In the genomic region with DNA sequence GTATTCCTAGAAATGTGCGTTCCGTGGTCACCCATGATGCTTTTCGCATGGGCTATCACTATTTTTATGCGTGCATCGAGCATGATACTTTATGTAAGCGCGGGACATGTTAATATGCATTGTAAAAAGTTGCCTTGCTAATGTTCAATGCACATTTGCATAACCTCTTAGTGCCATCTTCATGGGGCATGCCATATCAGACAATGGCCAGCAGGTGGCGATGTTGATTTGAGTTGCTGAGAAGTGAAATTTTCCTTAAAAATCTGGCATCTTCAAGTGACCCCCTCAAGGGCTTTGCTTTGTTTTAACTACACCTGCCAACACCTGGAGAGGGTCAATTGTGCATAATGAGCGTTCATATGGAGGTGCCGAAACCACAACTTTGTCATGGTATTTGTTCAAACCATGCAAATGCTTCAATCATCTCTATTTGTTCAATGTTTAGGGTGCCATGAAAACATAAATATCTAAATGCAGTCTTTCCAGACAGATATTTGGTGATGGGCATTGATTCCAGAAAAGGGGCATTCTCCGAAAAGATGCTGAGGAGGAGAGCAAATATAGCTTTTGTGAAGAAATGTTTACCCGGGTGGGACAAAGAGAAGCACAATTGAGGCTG, we compare ENCODE assay signal across 8 cellular contexts.
A peak's percentile ranks its signal among the peaks of the same experiment; 100 is the strongest.
DNase-seq lines count a peak whose midpoint lies in the region; ATAC-seq and TF ChIP-seq lines count a peak whose summit lies in the region.

No MANE protein-coding gene starts in this region.

- H3K27me3 ChIP-seq in HAP-1 (ENCODE audit: low read depth) (no peaks in the 10 kb centered on the region), prostate gland (replicated peaks; ENCODE audit: insufficient read depth) (no peaks in the 10 kb centered on the region)

- H3K36me3 ChIP-seq in HAP-1 (replicated peaks) (no peaks in the 10 kb centered on the region), prostate gland (no peaks in the 10 kb centered on the region)

- H3K27ac ChIP-seq in prostate gland, result no peak overlapping the region

- H3K36me3 Mint-ChIP-seq in activated naive CD4-positive, alpha-beta T cell treated with anti-CD3 and anti-CD28 coated beads, Interleukin-2, amount 10 ng/mL, durations not matched to agents 7 days and 5 days, result no peaks in the 10 kb centered on the region

- no peaks in the 10 kb centered on the region for H3K9me3 ChIP-seq in HAP-1
- no peaks in the 10 kb centered on the region for H3K9me3 ChIP-seq in prostate gland

- H3K4me3 Mint-ChIP-seq in activated naive CD4-positive, alpha-beta T cell treated with anti-CD3 and anti-CD28 coated beads, Interleukin-2, amount 10 ng/mL, durations not matched to agents 7 days and 5 days, result no peak overlapping the region

- H3K4me1 Mint-ChIP-seq in activated naive CD4-positive, alpha-beta T cell treated with anti-CD3 and anti-CD28 coated beads, Interleukin-2, amount 10 ng/mL, durations not matched to agents 7 days and 5 days, result no peaks in the 10 kb centered on the region

- CTCF ChIA-PET in activated naive CD4-positive, alpha-beta T cell treated with anti-CD3 and anti-CD28 coated beads, Interleukin-2, amount 10 ng/mL, durations not matched to agents 7 days and 5 days (lab: Charles Lee), result interaction anchor here (0.7 to 0.9 kb wide), 2 partner anchors 323 to 585 kb away, joined by 3 read pairs; no protein-coding TSS in a partner anchor

- no peaks in the 10 kb centered on the region for H3K27me3 Mint-ChIP-seq in activated naive CD4-positive, alpha-beta T cell treated with anti-CD3 and anti-CD28 coated beads, Interleukin-2, amount 10 ng/mL, durations not matched to agents 7 days and 5 days

- 29% methylated on average over 12 of the region's 12 CpGs for WGBS in prostate gland

- no peak for TF ChIP-seq POLR2A in prostate gland (IDR thresholded peaks at IDR 0.05)

- DNase-seq in NCI-H1417 (lab: John Stamatoyannopoulos, UW), result peak; percentile 49 to 84 (median 83)
- no peak for DNase-seq in NCI-H1417 treated with DMSO at 0.1 percent for 48 hours (lab: John Stamatoyannopoulos, UW)
- peak; percentile 9 to 49 for DNase-seq in HAP-1 (ENCODE audit: low spot score in 2 of 2)
- DNase-seq in NCI-H69 (lab: John Stamatoyannopoulos, UW), result peak; percentile 89
- peak; percentile 36 for DNase-seq in activated naive CD4-positive, alpha-beta T cell treated with anti-CD3 and anti-CD28 coated beads, Interleukin-2, amount 10 ng/mL, durations not matched to agents 7 days and 5 days
- DNase-seq in head of caudate nucleus, result peak; percentile 8 to 82 (median 66)
- DNase-seq in prostate gland (ENCODE audit: low spot score), result peak; percentile 3

- no peak for ATAC-seq in HG02623 (IDR thresholded peaks at IDR 0.05; ENCODE audit: unreplicated experiment)

- in situ Hi-C loops in HAP-1 (cut with MboI; ENCODE audit: low sequenced_read_pairs), result no loop called here

- intact Hi-C loops in head of caudate nucleus (cut with DNase I), result no loop called here
- intact Hi-C loops in prostate gland (cut with DNase I), result loop anchor here (5.0 kb wide), 1 partner anchor 565 kb away; no protein-coding TSS in a partner anchor

- H3K9me3 Mint-ChIP-seq in activated naive CD4-positive, alpha-beta T cell treated with anti-CD3 and anti-CD28 coated beads, Interleukin-2, amount 10 ng/mL, durations not matched to agents 7 days and 5 days, result no peaks in the 10 kb centered on the region

- H3K4me3 ChIP-seq in HAP-1 (no peak overlapping the region), prostate gland (no peak overlapping the region)

- H3K4me1 ChIP-seq in HAP-1 (no peaks in the 10 kb centered on the region), prostate gland (replicated peaks) (no peaks in the 10 kb centered on the region)

- TF ChIP-seq CTCF in prostate gland (IDR thresholded peaks at IDR 0.05), result peak; percentile 45 to 55 (median 51)

- no peak overlapping the region for H3K27ac Mint-ChIP-seq in activated naive CD4-positive, alpha-beta T cell treated with anti-CD3 and anti-CD28 coated beads, Interleukin-2, amount 10 ng/mL, durations not matched to agents 7 days and 5 days
